ENCODE assay signal across 8 cellular contexts in the genomic region with DNA sequence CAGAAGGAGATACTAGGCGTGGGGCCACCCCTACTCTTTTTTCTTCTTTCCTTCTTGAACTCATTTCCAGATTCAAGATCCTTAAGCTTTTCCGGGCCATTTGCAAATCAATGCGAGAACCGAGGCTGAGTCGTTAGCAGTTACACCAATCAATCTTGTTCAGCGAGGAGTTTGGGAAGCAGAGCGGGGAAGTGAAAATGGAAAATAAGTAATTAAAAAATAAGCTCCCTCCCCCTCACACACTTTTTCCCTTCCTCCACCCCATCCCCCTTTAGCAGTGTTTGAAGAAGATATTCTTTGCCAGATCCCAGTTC. TPM values are rescaled to one million over a fixed set of nuclear protein-coding genes. Genes with fewer than 3 reads are reported as not detected.
DNase-seq lines count a peak whose midpoint lies in the region; ATAC-seq and TF ChIP-seq lines count a peak whose summit lies in the region.

No MANE protein-coding gene starts in this region.

- H3K27ac ChIP-seq in effector memory CD4-positive, alpha-beta T cell (ENCODE audit: insufficient read depth, low read length, poor library complexity, severe bottlenecking), result no peak overlapping the region
- no peak overlapping the region for H3K27ac ChIP-seq in neural progenitor cell

- no peaks in the 10 kb centered on the region for H3K36me3 Mint-ChIP-seq in neural progenitor cell

- peaks cover 9% of the 10 kb centered on the region for H3K27me3 Mint-ChIP-seq in neural progenitor cell (ENCODE audit: insufficient read depth, low read depth)

- H3K9ac ChIP-seq in Loucy (ENCODE audit: low read depth, low read length, poor library complexity, severe bottlenecking), result peak overlapping the region; percentile 92
- H3K9ac ChIP-seq in neural progenitor cell, result no peak overlapping the region

- H3F3A ChIP-seq in Loucy (ENCODE audit: low read depth), result peaks cover 6% of the 10 kb centered on the region; the same call in 1 of the 2 replicates
- peaks cover 25% of the 10 kb centered on the region for H3F3A ChIP-seq in neural progenitor cell (ENCODE audit: low read depth)

- H4K20me1 ChIP-seq in Loucy (ENCODE audit: insufficient read depth, low read length, poor library complexity, severe bottlenecking) (no peaks in the 10 kb centered on the region), neural progenitor cell (ENCODE audit: low read depth) (no peaks in the 10 kb centered on the region)

- H3K9me2 ChIP-seq in Loucy (replicated peaks; ENCODE audit: low read depth, low read length), result no peaks in the 10 kb centered on the region

- H3K27ac Mint-ChIP-seq in neural progenitor cell, result no peak overlapping the region

- H3K4me1 ChIP-seq in Loucy (ENCODE audit: insufficient read depth, low read length, poor library complexity, severe bottlenecking) (peaks cover 56% of the 10 kb centered on the region), neural progenitor cell (peaks cover 11% of the 10 kb centered on the region)
- H3K4me1 ChIP-seq in effector memory CD4-positive, alpha-beta T cell (ENCODE audit: control insufficient read depth, insufficient read depth, low read length, poor library complexity, severe bottlenecking), result no peaks in the 10 kb centered on the region

- ATAC-seq in HG02588 (IDR thresholded peaks at IDR 0.05; ENCODE audit: unreplicated experiment) (no peak), GM18861 (IDR thresholded peaks at IDR 0.05; ENCODE audit: unreplicated experiment) (no peak)

- H2AFZ ChIP-seq in Loucy (ENCODE audit: low read length), result peak overlapping the region; percentile 100
- H2AFZ ChIP-seq in neural progenitor cell (replicated peaks), result peak overlapping the region; percentile 98

- H3K4me3 ChIP-seq in Loucy (ENCODE audit: low read length, poor library complexity, severe bottlenecking) (peak overlapping the region; percentile 99), neural progenitor cell (peak overlapping the region; percentile 69)
- H3K4me3 ChIP-seq in effector memory CD4-positive, alpha-beta T cell (ENCODE audit: insufficient read depth, low read depth, low read length, poor library complexity, severe bottlenecking), result peak overlapping the region; percentile 69

- H3K27me3 ChIP-seq in Loucy (ENCODE audit: insufficient read depth, low read length, poor library complexity, severe bottlenecking) (no peaks in the 10 kb centered on the region), neural progenitor cell (peaks cover 62% of the 10 kb centered on the region)
- H3K27me3 ChIP-seq in effector memory CD4-positive, alpha-beta T cell (replicated peaks; ENCODE audit: control insufficient read depth, insufficient read depth, low read length, poor library complexity, severe bottlenecking), result no peaks in the 10 kb centered on the region

- H3K79me2 ChIP-seq in Loucy (ENCODE audit: insufficient read depth, low read length) (no peaks in the 10 kb centered on the region), neural progenitor cell (ENCODE audit: low read depth) (no peaks in the 10 kb centered on the region)

- DNase-seq in CD1c-positive myeloid dendritic cell (ENCODE audit: extremely low spot score) (peak; percentile 48), neural progenitor cell (ENCODE audit: low spot score) (no peak)
- DNase-seq in effector memory CD4-positive, alpha-beta T cell, result no peak
- no peak for DNase-seq in activated CD4-positive, alpha-beta T cell treated with anti-CD3 and anti-CD28 coated beads for 1 hour
- no peak for DNase-seq in activated CD4-positive, CD25-positive, alpha-beta regulatory T cell treated with anti-CD3 and anti-CD28 coated beads, Interleukin-2, amount 50 U/mL, for 72 hours

- H3K9me3 ChIP-seq in Loucy (ENCODE audit: insufficient read depth, low read depth, low read length) (no peaks in the 10 kb centered on the region), neural progenitor cell (ENCODE audit: low read depth) (no peaks in the 10 kb centered on the region)
- H3K9me3 ChIP-seq in effector memory CD4-positive, alpha-beta T cell (ENCODE audit: control insufficient read depth, low read length), result no peaks in the 10 kb centered on the region

- H3K4me1 Mint-ChIP-seq in neural progenitor cell, result peaks cover 17% of the 10 kb centered on the region

- H3K36me3 ChIP-seq in Loucy (ENCODE audit: insufficient read depth, low read length) (no peaks in the 10 kb centered on the region), neural progenitor cell (no peaks in the 10 kb centered on the region)
- no peaks in the 10 kb centered on the region for H3K36me3 ChIP-seq in effector memory CD4-positive, alpha-beta T cell (ENCODE audit: control insufficient read depth, insufficient read depth, low read length)

- H3K4me2 ChIP-seq in Loucy (ENCODE audit: low read depth, low read length, poor library complexity, severe bottlenecking) (peak overlapping the region; percentile 87), neural progenitor cell (peak overlapping the region; percentile 82)

- no peak for TF ChIP-seq CTCF in Loucy (conservative IDR thresholded peaks at IDR 0.05; ENCODE audit: low read length)
- no peak for TF ChIP-seq CTCF in neural progenitor cell (IDR thresholded peaks at IDR 0.05)

- H3K9me3 Mint-ChIP-seq in neural progenitor cell, result no peaks in the 10 kb centered on the region

- H3K4me3 Mint-ChIP-seq in neural progenitor cell, result no peak overlapping the region

RNA-seq across cellular contexts. Expression of a gene that starts 1.7 kb away (rescaled TPM):
- total RNA-seq in neural progenitor cell (ENCODE audit: low replicate concordance), result 0.50 and 0.62 TPM in 2 replicates
